15 cellular contexts compared by ENCODE assay signal in the genomic region with DNA sequence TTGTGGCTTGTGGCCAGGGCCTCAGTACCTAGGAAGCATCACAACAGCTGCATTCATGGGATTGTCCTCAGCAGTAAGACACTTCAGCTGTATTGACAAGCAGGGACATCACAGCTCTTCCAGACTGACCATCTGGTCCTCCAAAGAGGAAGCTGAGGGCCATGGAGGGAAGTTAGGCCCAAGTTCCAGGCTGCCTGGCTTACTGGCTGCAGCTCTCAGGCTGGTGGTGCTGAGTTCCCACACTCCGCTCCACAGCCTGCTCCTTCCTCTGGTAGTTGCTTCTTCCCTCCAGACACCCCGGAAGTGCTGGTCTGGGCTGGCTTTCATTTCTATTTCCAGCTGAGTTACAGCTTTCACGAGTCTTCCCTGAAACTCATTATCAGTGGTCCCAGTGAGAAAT. TPM values are rescaled to one million over a fixed set of nuclear protein-coding genes. Genes with fewer than 3 reads are reported as not detected.
DNase-seq lines count a peak whose midpoint lies in the region; ATAC-seq, FAIRE-seq and TF ChIP-seq lines count a peak whose summit lies in the region.
"Had no signal": no experiment of that assay in that cellular context is flagged by ENCODE, and none has a peak within 500 bp of the region (broad histone marks: within the 10 kb centered on the region; RNA-seq: fewer than 3 reads in every experiment).

No MANE protein-coding gene starts in this region.

- no peak for TF ChIP-seq POLR2A in GM12878 (IDR thresholded peaks at IDR 0.05; ENCODE audit: low read depth, low read length)

- peak overlapping the region; percentile 33 to 83 (median 78); a peak in 21 of 22 replicates for H3K27ac ChIP-seq in BLaER1 treated with 17β-estradiol and CSF1 and Interleukin-3, amounts not matched to agents 10 nM and 100 nM
- 0 out of 2 replicates have a peak overlapping the region, but pooled peaks have one; percentile 17 for H3K27ac ChIP-seq in GM12878 (ENCODE audit: control insufficient read depth, insufficient read depth)
- H3K27ac ChIP-seq: SJSA1 had no signal

- H3K36me3 ChIP-seq in BLaER1 treated with 17β-estradiol and CSF1 and Interleukin-3, amounts not matched to agents 10 nM and 100 nM: no peaks in the 10 kb centered on the region
- no peaks in the 10 kb centered on the region for H3K36me3 ChIP-seq in GM12878 (ENCODE audit: control insufficient read depth in 2 of 2, insufficient read depth in 2 of 2, low read length in 1 of 2)
- no peaks in the 10 kb centered on the region for H3K36me3 ChIP-seq in mucosa of descending colon (ENCODE audit: low read depth)
- no peaks in the 10 kb centered on the region for H3K36me3 ChIP-seq in Caco-2 (ENCODE audit: control insufficient read depth, insufficient read depth, low read length)
- H3K36me3 ChIP-seq: esophagus muscularis mucosa, SJSA1 had no signal

- TF ChIP-seq CTCF in GM13976 (IDR thresholded peaks at IDR 0.05; ENCODE audit: borderline replicate concordance, control extremely low read depth, extremely low read depth, insufficient read depth, missing control alignments) (no peak), GM12878 (IDR thresholded peaks at IDR 0.05 in 2 of 3, conservative IDR thresholded peaks at IDR 0.05 in 1 of 3; ENCODE audit: control insufficient read depth in 2 of 3, extremely low read depth in 1 of 3, insufficient read depth in 1 of 3, low read depth in 3 of 3, low read length in 3 of 3) (no peak), mucosa of descending colon (IDR thresholded peaks at IDR 0.05) (no peak), D721Med (IDR thresholded peaks at IDR 0.05; ENCODE audit: insufficient read depth, missing control alignments) (no peak), Caco-2 (IDR thresholded peaks at IDR 0.05; ENCODE audit: insufficient read depth in 1 of 2, low read depth in 1 of 2, low read length in 1 of 2, severe bottlenecking in 1 of 2, unreplicated experiment in 1 of 2) (no peak)

- BruUV-seq in GM12878 (replicated peaks; lab: Mats Ljungman, UMichigan): no TSS peak
- no TSS peak for BruUV-seq in Caco-2 (replicated peaks; lab: Mats Ljungman, UMichigan)

- H3K4me3 ChIP-seq in BLaER1 treated with 17β-estradiol and CSF1 and Interleukin-3, amounts not matched to agents 10 nM and 100 nM: peak overlapping the region in 2 of 10 experiments; percentile 7 to 25; a peak in 2 of 20 replicates
- H3K4me3 ChIP-seq in GM12878: no peak overlapping the region
- H3K4me3 ChIP-seq in mucosa of descending colon: no peak overlapping the region
- H3K4me3 ChIP-seq in Caco-2 (ENCODE audit: low read depth, low read length): no peak overlapping the region
- H3K4me3 ChIP-seq: body of pancreas, esophagus muscularis mucosa, SJSA1 had no signal

- no peaks in the 10 kb centered on the region for H4K20me1 ChIP-seq in BLaER1 treated with 17β-estradiol and CSF1 and Interleukin-3, amounts not matched to agents 10 nM and 100 nM
- H4K20me1 ChIP-seq in GM12878 (ENCODE audit: control insufficient read depth, insufficient read depth): no peaks in the 10 kb centered on the region

- POLR2A ChIA-PET in GM12878 (lab: Charles Lee): interaction anchor here (0.6 to 1.1 kb wide), 4 partner anchors 9 to 33 kb away, joined by 3 to 7 read pairs (median 6); no protein-coding TSS in a partner anchor
- POLR2A ChIA-PET in Caco-2 (lab: Charles Lee): interaction anchor here (0.6 kb wide), 1 partner anchor 49 kb away, joined by 4 read pairs; a partner anchor contains a TSS

- H3K4me1 ChIP-seq in BLaER1 treated with 17β-estradiol and CSF1 and Interleukin-3, amounts not matched to agents 10 nM and 100 nM: peaks cover 41 to 91% (median 54%) of the 10 kb centered on the region in 10 experiments
- H3K4me1 ChIP-seq in GM12878 (ENCODE audit: control insufficient read depth, insufficient read depth, low read length): peaks cover 8% of the 10 kb centered on the region
- no peaks in the 10 kb centered on the region for H3K4me1 ChIP-seq in mucosa of descending colon (ENCODE audit: low read depth)
- H3K4me1 ChIP-seq in Caco-2: peaks cover 9% of the 10 kb centered on the region

- TF ChIP-seq EP300 in GM12878 (IDR thresholded peaks at IDR 0.05; ENCODE audit: borderline replicate concordance in 1 of 2, control insufficient read depth in 1 of 2, low read depth in 2 of 2, low read length in 2 of 2): no peak

- H3K27me3 ChIP-seq in BLaER1 treated with 17β-estradiol and CSF1 and Interleukin-3, amounts not matched to agents 10 nM and 100 nM: no peaks in the 10 kb centered on the region
- H3K27me3 ChIP-seq in GM12878 (replicated peaks in 1 of 2; ENCODE audit: control insufficient read depth in 2 of 2, insufficient read depth in 2 of 2, low read length in 1 of 2) (no peaks in the 10 kb centered on the region), Caco-2 (replicated peaks; ENCODE audit: control insufficient read depth, insufficient read depth, low read length) (no peaks in the 10 kb centered on the region)
- H3K27me3 ChIP-seq: body of pancreas, esophagus muscularis mucosa, SJSA1 had no signal

- H3K9me3 Mint-ChIP-seq in Caco-2 (ENCODE audit: unreplicated experiment): no peaks in the 10 kb centered on the region
- H3K9me3 Mint-ChIP-seq: IgD-negative memory B cell had no signal

- in situ Hi-C loops in GM13976 (cut with MboI; ENCODE audit: low sequenced_read_pairs, unreplicated experiment): no loop called here
- in situ Hi-C loops in GM12878 (cut with MboI): no loop called here

- no peaks in the 10 kb centered on the region for H3K79me2 ChIP-seq in GM12878 (ENCODE audit: control insufficient read depth, insufficient read depth, low read length)

- H3K9me3 ChIP-seq in BLaER1 treated with 17β-estradiol and CSF1 and Interleukin-3, amounts not matched to agents 10 nM and 100 nM (replicated peaks in 1 of 11): no peaks in the 10 kb centered on the region
- H3K9me3 ChIP-seq in GM12878 (replicated peaks; ENCODE audit: control insufficient read depth, insufficient read depth, low read length): no peaks in the 10 kb centered on the region
- no peaks in the 10 kb centered on the region for H3K9me3 ChIP-seq in mucosa of descending colon
- no peaks in the 10 kb centered on the region for H3K9me3 ChIP-seq in Caco-2
- H3K9me3 ChIP-seq: body of pancreas, esophagus muscularis mucosa, SJSA1 had no signal

- CTCF ChIA-PET in GM12878 (lab: Yijun Ruan, JAX): no interaction called here
- CTCF ChIA-PET in Caco-2 (lab: Charles Lee): no interaction called here

- FAIRE-seq in GM12878 (lab: Jason Lieb, UNC) (no peak), D721Med (lab: Jason Lieb, UNC) (no peak)

- H3K4me1 Mint-ChIP-seq in Caco-2 (ENCODE audit: low read depth, unreplicated experiment): peaks cover 8% of the 10 kb centered on the region

- peak overlapping the region in 10 of 11 experiments; percentile 3 to 71 (median 56); a peak in 18 of 22 replicates for H3K9ac ChIP-seq in BLaER1 treated with 17β-estradiol and CSF1 and Interleukin-3, amounts not matched to agents 10 nM and 100 nM
- H3K9ac ChIP-seq in GM12878 (ENCODE audit: control insufficient read depth, insufficient read depth, low read length): peak overlapping the region; percentile 37; the same call in 1 of the 2 replicates

- SMC1A ChIA-PET in GM12878 (lab: Charles Lee; ENCODE audit: uncharacterized antibody, unreplicated experiment): interaction anchor here (0.6 kb wide), 2 partner anchors 121 to 492 kb away, joined by 3 read pairs; no protein-coding TSS in a partner anchor

- H3K27ac Mint-ChIP-seq in Caco-2 (ENCODE audit: unreplicated experiment): no peak overlapping the region
- H3K27ac Mint-ChIP-seq: IgD-negative memory B cell had no signal

- 43% methylated on average over 3 of the region's 3 CpGs for WGBS in GM12878 (ENCODE audit: insufficient coverage, insufficient replicate concordance, low lambda C conversion rate, missing lambda C conversion rate)

- peak; percentile 22; the same call in 2 of the 3 replicates for ATAC-seq in GM12878
- peak; percentile 51 for ATAC-seq in mucosa of descending colon
- no peak for ATAC-seq in GM18519 (IDR thresholded peaks at IDR 0.05; ENCODE audit: low FRiP score, unreplicated experiment)
- ATAC-seq: body of pancreas had no signal

- DNase-seq in GM13976 (ENCODE audit: low spot score) (peak; percentile 34), GM12878 (ENCODE audit: low read depth, low spot score) (no peak), mucosa of descending colon (no peak), D721Med (ENCODE audit: insufficient read length, low spot score) (no peak), cerebellar cortex (ENCODE audit: low spot score) (no peak), Caco-2 (no peak)
- DNase-seq: NCI-H345 had no signal

- RAD21 ChIA-PET in GM12878 (lab: Charles Lee; ENCODE audit: unreplicated experiment): interaction anchor here (1.0 kb wide), 2 partner anchors 30 to 66 kb away, joined by 3 to 7 read pairs; no protein-coding TSS in a partner anchor

- intact Hi-C loops in GM12878 (cut with micrococcal nuclease; ENCODE audit: unreplicated experiment) (no loop called here), mucosa of descending colon (cut with DNase I, micrococcal nuclease) (no loop called here), Caco-2 (cut with micrococcal nuclease; ENCODE audit: unreplicated experiment) (no loop called here)

- no peaks in the 10 kb centered on the region for H3K36me3 Mint-ChIP-seq in Caco-2 (ENCODE audit: insufficient read depth, unreplicated experiment)
- H3K36me3 Mint-ChIP-seq: IgD-negative memory B cell had no signal

- H2AFZ ChIP-seq in GM12878 (ENCODE audit: control insufficient read depth, low read depth, low read length): peak overlapping the region; percentile 86

- no peak for TF ChIP-seq RAD21 in GM12878 (IDR thresholded peaks at IDR 0.05; ENCODE audit: insufficient read depth, low read depth, low read length)

- H3K4me3 Mint-ChIP-seq in Caco-2 (ENCODE audit: unreplicated experiment): no peak overlapping the region
- H3K4me3 Mint-ChIP-seq: IgD-negative memory B cell had no signal

- H3K27me3 Mint-ChIP-seq in Caco-2 (ENCODE audit: insufficient read depth, unreplicated experiment): no peaks in the 10 kb centered on the region

- H3K4me2 ChIP-seq in BLaER1 treated with 17β-estradiol and CSF1 and Interleukin-3, amounts not matched to agents 10 nM and 100 nM: peak overlapping the region; percentile 61 to 90 (median 77)
- peak overlapping the region; percentile 43; the same call in 1 of the 2 replicates for H3K4me2 ChIP-seq in GM12878 (ENCODE audit: control insufficient read depth, insufficient read depth)

RNA-seq across cellular contexts. Expression of a gene that starts 5.7 kb away (rescaled TPM):
- 30.9 and 35.8 TPM in 2 replicates for total RNA-seq in GM12878 (2013; cell fraction: nucleolus; rRNA removed)
- total RNA-seq in GM12878 (2014; rRNA removed): 43.8 and 48.5 TPM in 2 replicates
- 16.5 and 17.1 TPM in 2 replicates for total RNA-seq in GM12878 (2014; rRNA removed; fragmentation: Illumina TruSeq; extraction: Trizol)
- 49.6 and 53.3 TPM in 2 replicates for total RNA-seq in GM12878 (2021)
- polyA plus RNA-seq in GM12878 (2011; ENCODE audit: low read depth): 10.5 TPM
- 8.3 and 20.2 TPM in 2 replicates for polyA plus RNA-seq in GM12878 (2011; rRNA removed)
- 22.6 and 29.8 TPM in 2 replicates for polyA plus RNA-seq in GM12878 (2011; cell fraction: cytosol; rRNA removed)
- 62.4 and 77.1 TPM in 2 replicates for polyA plus RNA-seq in GM12878 (2011; cell fraction: nucleus; rRNA removed)
- polyA plus RNA-seq in GM12878 (2012): 14.5 and 19.3 TPM in 2 replicates
- polyA plus RNA-seq in GM12878 (2014; fragmentation: Illumina TruSeq; extraction: Trizol): 27.7 and 34.1 TPM in 2 replicates
- 10 to 100 TPM; 10.1 to 12.1 TPM for polyA plus RNA-seq in GM12878 (2014; fragmentation: Nextera tagmentation; extraction: Ambion mirVana)
- 47.9 and 59.8 TPM in 2 replicates for polyA plus RNA-seq in GM12878 (2014; rRNA removed)
- 10 to 100 TPM; 49.3 to 56.1 TPM for polyA plus RNA-seq in GM12878 (2016; fragmentation: Nextera tagmentation; extraction: Ambion mirVana)
- polyA minus RNA-seq in GM12878 (2011; rRNA and poly(A)+ RNA removed): 15.2 and 25.7 TPM in 2 replicates
- polyA minus RNA-seq in GM12878 (2011; cell fraction: cytosol; rRNA and poly(A)+ RNA removed): 11.6 and 16.9 TPM in 2 replicates
- polyA minus RNA-seq in GM12878 (2011; cell fraction: nucleus; rRNA and poly(A)+ RNA removed): 17.8 and 22.0 TPM in 2 replicates
- 10 to 100 TPM; 27.0 to 63.3 (median 31.1) TPM for total RNA-seq in mucosa of descending colon
- not detected in 2 replicates for total RNA-seq in Caco-2 (2022)

RNA-seq across cellular contexts. Expression of a gene that starts 17.5 kb away (rescaled TPM):
- 0.19 TPM in 1 of 2 replicates, not detected in the other for total RNA-seq in GM12878 (2013; cell fraction: nucleolus; rRNA removed)
- 0.05 TPM in 1 of 2 replicates, not detected in the other for total RNA-seq in GM12878 (2014; rRNA removed)
- 0.04 TPM in 1 of 2 replicates, not detected in the other for total RNA-seq in GM12878 (2014; rRNA removed; fragmentation: Illumina TruSeq; extraction: Trizol)
- not detected in 2 replicates for total RNA-seq in GM12878 (2021)
- polyA plus RNA-seq in GM12878 (2011; ENCODE audit: low read depth): not detected
- polyA plus RNA-seq in GM12878 (2011; rRNA removed): not detected in 2 replicates
- not detected in 2 replicates for polyA plus RNA-seq in GM12878 (2011; cell fraction: cytosol; rRNA removed)
- not detected in 2 replicates for polyA plus RNA-seq in GM12878 (2011; cell fraction: nucleus; rRNA removed)
- not detected in 2 replicates for polyA plus RNA-seq in GM12878 (2012)
- 0.03 TPM in 1 of 2 replicates, not detected in the other for polyA plus RNA-seq in GM12878 (2014; fragmentation: Illumina TruSeq; extraction: Trizol)
- polyA plus RNA-seq in GM12878 (2014; fragmentation: Nextera tagmentation; extraction: Ambion mirVana): under 1 TPM in 1 of 2 experiments, not detected in 1; 0.09 TPM
- polyA plus RNA-seq in GM12878 (2014; rRNA removed): 0.04 TPM in 1 of 2 replicates, not detected in the other
- polyA plus RNA-seq in GM12878 (2016; fragmentation: Nextera tagmentation; extraction: Ambion mirVana): under 1 TPM; 0.12 to 0.25 TPM
- polyA minus RNA-seq in GM12878 (2011; rRNA and poly(A)+ RNA removed): not detected in 2 replicates
- not detected in 2 replicates for polyA minus RNA-seq in GM12878 (2011; cell fraction: cytosol; rRNA and poly(A)+ RNA removed)
- polyA minus RNA-seq in GM12878 (2011; cell fraction: nucleus; rRNA and poly(A)+ RNA removed): not detected in 2 replicates
- 1 to 10 TPM; 1.8 to 5.2 (median 2.8) TPM for total RNA-seq in mucosa of descending colon
- total RNA-seq in Caco-2 (2022): not detected in 2 replicates
- total RNA-seq: body of pancreas, esophagus muscularis mucosa, kidney epithelial cell, renal cortical epithelial cell, SJSA1 had no signal
- polyA plus RNA-seq: IgD-negative memory B cell had no signal

RNA-seq across cellular contexts. Expression of a gene that starts 25.7 kb away (rescaled TPM):
- not detected in 2 replicates for total RNA-seq in GM12878 (2013; cell fraction: nucleolus; rRNA removed)
- not detected in 2 replicates for total RNA-seq in GM12878 (2014; rRNA removed)
- 0.22 TPM in 1 of 2 replicates, not detected in the other for total RNA-seq in GM12878 (2014; rRNA removed; fragmentation: Illumina TruSeq; extraction: Trizol)
- 0.36 TPM in 1 of 2 replicates, not detected in the other for total RNA-seq in GM12878 (2021)
- polyA plus RNA-seq in GM12878 (2011; ENCODE audit: low read depth): not detected
- polyA plus RNA-seq in GM12878 (2011; rRNA removed): 0.12 and 0.15 TPM in 2 replicates
- polyA plus RNA-seq in GM12878 (2011; cell fraction: cytosol; rRNA removed): 0.18 and 0.30 TPM in 2 replicates
- 0.22 and 0.37 TPM in 2 replicates for polyA plus RNA-seq in GM12878 (2011; cell fraction: nucleus; rRNA removed)
- not detected in 2 replicates for polyA plus RNA-seq in GM12878 (2012)
- 0.19 and 0.25 TPM in 2 replicates for polyA plus RNA-seq in GM12878 (2014; fragmentation: Illumina TruSeq; extraction: Trizol)
- polyA plus RNA-seq in GM12878 (2014; fragmentation: Nextera tagmentation; extraction: Ambion mirVana): under 1 TPM; 0.23 to 0.35 TPM
- 0.30 TPM in 1 of 2 replicates, not detected in the other for polyA plus RNA-seq in GM12878 (2014; rRNA removed)
- polyA plus RNA-seq in GM12878 (2016; fragmentation: Nextera tagmentation; extraction: Ambion mirVana): under 1 TPM in 1 of 2 experiments, not detected in 1; 0.83 TPM
- polyA minus RNA-seq in GM12878 (2011; rRNA and poly(A)+ RNA removed): not detected in 2 replicates
- polyA minus RNA-seq in GM12878 (2011; cell fraction: cytosol; rRNA and poly(A)+ RNA removed): not detected in 2 replicates
- polyA minus RNA-seq in GM12878 (2011; cell fraction: nucleus; rRNA and poly(A)+ RNA removed): not detected in 2 replicates
- 1 to 10 TPM; 3.4 to 8.5 (median 7.9) TPM for total RNA-seq in mucosa of descending colon
- total RNA-seq in Caco-2 (2022): not detected in 2 replicates
- total RNA-seq: kidney epithelial cell had no signal
- polyA plus RNA-seq: IgD-negative memory B cell had no signal

RNA-seq across cellular contexts. Expression of a gene that starts 48.9 kb away (rescaled TPM):
- 9.8 and 13.1 TPM in 2 replicates for total RNA-seq in GM12878 (2013; cell fraction: nucleolus; rRNA removed)
- total RNA-seq in GM12878 (2014; rRNA removed): 5.3 and 6.4 TPM in 2 replicates
- 10.6 and 10.8 TPM in 2 replicates for total RNA-seq in GM12878 (2014; rRNA removed; fragmentation: Illumina TruSeq; extraction: Trizol)
- total RNA-seq in GM12878 (2021): 16.9 and 19.7 TPM in 2 replicates
- 7.0 TPM for polyA plus RNA-seq in GM12878 (2011; ENCODE audit: low read depth)
- 21.0 and 34.0 TPM in 2 replicates for polyA plus RNA-seq in GM12878 (2011; rRNA removed)
- polyA plus RNA-seq in GM12878 (2011; cell fraction: cytosol; rRNA removed): 5.6 and 8.9 TPM in 2 replicates
- 4.0 and 5.5 TPM in 2 replicates for polyA plus RNA-seq in GM12878 (2011; cell fraction: nucleus; rRNA removed)
- 12.4 and 17.4 TPM in 2 replicates for polyA plus RNA-seq in GM12878 (2012)
- polyA plus RNA-seq in GM12878 (2014; fragmentation: Illumina TruSeq; extraction: Trizol): 17.5 and 22.6 TPM in 2 replicates
- 10 to 100 TPM; 20.5 to 26.7 TPM for polyA plus RNA-seq in GM12878 (2014; fragmentation: Nextera tagmentation; extraction: Ambion mirVana)
- 5.3 and 10.1 TPM in 2 replicates for polyA plus RNA-seq in GM12878 (2014; rRNA removed)
- 10 to 100 TPM; 16.7 to 18.0 TPM for polyA plus RNA-seq in GM12878 (2016; fragmentation: Nextera tagmentation; extraction: Ambion mirVana)
- 6.6 and 10.5 TPM in 2 replicates for polyA minus RNA-seq in GM12878 (2011; rRNA and poly(A)+ RNA removed)
- polyA minus RNA-seq in GM12878 (2011; cell fraction: cytosol; rRNA and poly(A)+ RNA removed): 3.2 and 7.4 TPM in 2 replicates
- 2.2 and 2.9 TPM in 2 replicates for polyA minus RNA-seq in GM12878 (2011; cell fraction: nucleus; rRNA and poly(A)+ RNA removed)
- 10 to 100 TPM in 1 of 3 donors, 1 to 10 TPM in 2; 4.2 to 10.3 (median 5.1) TPM for total RNA-seq in mucosa of descending colon
- total RNA-seq in Caco-2 (2022): 12.5 and 14.1 TPM in 2 replicates

Comparison
In these comparisons a context has a peak if more than half of its experiments do, and no peak if none do; other contexts are left out.
1. RNA of a gene that starts 5.7 kb away (total RNA-seq): 16.5 to 53.3 TPM in GM12878 and 27.0 to 63.3 TPM in mucosa of descending colon; not detected in Caco-2; every median in the first group is over 10 times any median in the second.